In genomic region chr10:119997429-119997828, GRCh38 we compare ENCODE assay signal across 2 cellular contexts.
A peak's percentile ranks its signal among the peaks of the same experiment; 100 is the strongest.
TF ChIP-seq lines count a peak whose summit lies in the region.

No MANE protein-coding gene starts in this region.

TF ChIP-seq in SK-N-SH, 30 proteins besides CTCF, POLR2A, EP300 and RAD21 (continued from another document):
- no peak for TF ChIP-seq ZBTB33 (IDR thresholded peaks at IDR 0.05; ENCODE audit: borderline replicate concordance, low read depth)
- TF ChIP-seq GATA2 (CRISPR knock-in tag; IDR thresholded peaks at IDR 0.05) = no peak
- peak; percentile 23; the same call in 1 of the 2 replicates for TF ChIP-seq RCOR1 (IDR thresholded peaks at IDR 0.05; ENCODE audit: low read length)
- no peak for TF ChIP-seq SMC3 (IDR thresholded peaks at IDR 0.05; ENCODE audit: low read depth, low read length)
- no peak for TF ChIP-seq TCF12 (IDR thresholded peaks at IDR 0.05)
- TF ChIP-seq RFX5 (IDR thresholded peaks at IDR 0.05; ENCODE audit: low read length) = no peak

TF ChIP-seq in SK-N-SH treated with all-trans-retinoic acid at 6 μM for 48 hours, 23 proteins besides CTCF, POLR2A, EP300 and RAD21 (continued from another document):
- TF ChIP-seq CREB5 (CRISPR knock-in tag; IDR thresholded peaks at IDR 0.05; ENCODE audit: low read depth) (no peak), ZFP3 (CRISPR knock-in tag; IDR thresholded peaks at IDR 0.05) (no peak), CSDC2 (CRISPR knock-in tag; IDR thresholded peaks at IDR 0.05) (no peak), ZFP30 (CRISPR knock-in tag; IDR thresholded peaks at IDR 0.05) (no peak), RARB (CRISPR knock-in tag; IDR thresholded peaks at IDR 0.05) (no peak), TSHZ2 (CRISPR knock-in tag; IDR thresholded peaks at IDR 0.05) (no peak), PPARA (CRISPR knock-in tag; IDR thresholded peaks at IDR 0.05; ENCODE audit: borderline replicate concordance) (no peak), BACH2 (CRISPR knock-in tag; IDR thresholded peaks at IDR 0.05; ENCODE audit: borderline replicate concordance) (no peak), SNAI2 (CRISPR knock-in tag; IDR thresholded peaks at IDR 0.05) (no peak), ZNF70 (CRISPR knock-in tag; IDR thresholded peaks at IDR 0.05) (no peak), ZNF565 (CRISPR knock-in tag; conservative IDR thresholded peaks at IDR 0.05; ENCODE audit: low read depth) (no peak), ZNF8 (CRISPR knock-in tag; IDR thresholded peaks at IDR 0.05) (no peak), POU6F1 (CRISPR knock-in tag; IDR thresholded peaks at IDR 0.05; ENCODE audit: borderline replicate concordance, low read depth) (no peak)
